ENCODE assay signal across 1 cellular context in genomic region chrX:38891641-38892413, GRCh38.
TF ChIP-seq lines count a peak whose summit lies in the region.

No MANE protein-coding gene starts in this region.

TF ChIP-seq in SK-N-SH, 30 proteins besides CTCF, POLR2A, EP300 and RAD21 (continued from another document):
- no peak for TF ChIP-seq GABPA (IDR thresholded peaks at IDR 0.05; ENCODE audit: low read depth)
- no peak for TF ChIP-seq POLR2AphosphoS5 (IDR thresholded peaks at IDR 0.05; ENCODE audit: low read depth, low read length)
- no peak for TF ChIP-seq TEAD4 (IDR thresholded peaks at IDR 0.05; ENCODE audit: borderline replicate concordance, insufficient read depth)
- no peak for TF ChIP-seq NRF1 (IDR thresholded peaks at IDR 0.05; ENCODE audit: low read depth, low read length)
- TF ChIP-seq TCF12 (IDR thresholded peaks at IDR 0.05) = no peak
